In the genomic region with DNA sequence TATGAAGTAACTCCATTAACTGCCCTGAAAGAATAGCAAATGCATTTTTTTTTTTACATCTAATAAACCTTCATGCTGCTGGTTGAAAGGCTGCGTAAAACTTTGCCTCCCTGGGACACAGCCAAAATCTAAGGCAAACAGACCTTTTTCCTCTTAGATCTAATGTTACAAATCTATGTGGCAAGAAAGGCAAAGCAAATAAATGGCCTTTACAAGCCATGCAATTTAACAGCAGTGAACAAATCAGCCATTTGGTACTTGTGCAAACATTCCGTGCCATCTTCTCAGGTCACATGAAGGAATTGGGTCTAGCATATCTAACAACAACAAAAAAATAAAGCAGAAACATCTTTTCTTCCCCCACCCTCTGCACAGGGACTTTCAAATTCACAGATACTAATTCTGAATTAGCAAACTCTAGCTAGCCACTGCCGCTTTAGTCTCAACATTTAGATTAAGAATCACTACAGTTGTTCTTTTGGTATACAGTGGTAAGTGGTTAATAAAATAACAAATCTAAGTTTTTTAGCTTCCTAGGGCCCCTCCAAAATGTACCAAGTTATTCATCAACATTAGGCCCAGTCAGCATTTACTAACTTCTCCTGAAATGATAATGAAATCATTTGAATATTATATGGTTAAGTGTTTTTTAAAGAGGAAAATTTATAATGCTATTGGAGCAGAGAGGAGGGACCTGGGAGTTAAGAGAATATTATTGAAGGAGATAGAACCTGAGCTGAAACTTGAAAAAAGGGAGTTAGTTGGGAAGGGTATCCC, we compare ENCODE assay signal across 24 cellular contexts.
A peak's percentile ranks its signal among the peaks of the same experiment; 100 is the strongest.
DNase-seq lines count a peak whose midpoint lies in the region; ATAC-seq and TF ChIP-seq lines count a peak whose summit lies in the region.
"Had no signal": no experiment of that assay in that cellular context is flagged by ENCODE, and none has a peak within 500 bp of the region (broad histone marks: within the 10 kb centered on the region; RNA-seq: fewer than 3 reads in every experiment).

No MANE protein-coding gene starts in this region.

- 35 to 52% methylated on average over 3 of the region's 3 CpGs for WGBS in aorta, 2 donors

- H3K4me3 ChIP-seq in LNCaP clone FGC (ENCODE audit: low read depth, low read length) (no peak overlapping the region), PC-9 (no peak overlapping the region), aorta (ENCODE audit: low read length in 2 of 2) (no peak overlapping the region)
- H3K4me3 ChIP-seq: BLaER1, lower lobe of right lung, ovary, Peyer's patch, SJCRH30, spleen had no signal

- no peaks in the 10 kb centered on the region for H3K79me2 ChIP-seq in PC-9 (ENCODE audit: low read depth)

- H3K9me2 ChIP-seq in PC-9 (ENCODE audit: insufficient read depth), result no peaks in the 10 kb centered on the region

- BruUV-seq in PC-9 (replicated peaks; lab: Mats Ljungman, UMichigan), result no TSS peak

- H3K9me3 ChIP-seq in PC-9 (ENCODE audit: insufficient read depth, low read depth) (no peaks in the 10 kb centered on the region), aorta (ENCODE audit: control insufficient read depth, low read length) (no peaks in the 10 kb centered on the region)
- H3K9me3 ChIP-seq: Caco-2, lower lobe of right lung, ovary, Peyer's patch, SJCRH30 had no signal

- TF ChIP-seq CTCF in LNCaP clone FGC (IDR thresholded peaks at IDR 0.05; ENCODE audit: control insufficient read depth, extremely low read depth, insufficient read depth), result no peak
- no peak for TF ChIP-seq CTCF in PC-9 (conservative IDR thresholded peaks at IDR 0.05)

- DNase-seq in COLO668 (lab: John Stamatoyannopoulos, UW; ENCODE audit: unreplicated experiment) (peak; percentile 5), LNCaP clone FGC (ENCODE audit: low read depth) (peak; percentile 94), NCI-H69 (lab: John Stamatoyannopoulos, UW) (peak; percentile 87), left colon (peak; percentile 12 to 29), KBM-7 (no peak), PC-9 (no peak), aorta (no peak)
- DNase-seq: activated CD4-positive, alpha-beta T cell treated with anti-CD3 and anti-CD28 coated beads, Interleukin-2, amount 50 U/mL, for 1 hour; activated T-cell treated with anti-CD3 and anti-CD28 coated beads, Interleukin-2, amount 50 U/mL, for 4 hours; Caco-2; HCEC 1CT; lower lobe of right lung; natural killer cell; NCI-H187; NCI-H446; ovary; Peyer's patch; SJCRH30; spleen; substantia nigra had no signal

- H2AFZ ChIP-seq in PC-9, result no peak overlapping the region

- intact Hi-C loops in left colon (cut with DNase I, micrococcal nuclease), result no loop called here
- intact Hi-C loops in PC-9 (cut with micrococcal nuclease; ENCODE audit: unreplicated experiment), result no loop called here
- intact Hi-C loops in aorta (cut with DNase I), result no loop called here

- ATAC-seq in left colon (peak; percentile 78), HG03457 (IDR thresholded peaks at IDR 0.05; ENCODE audit: unreplicated experiment) (no peak), aorta (ENCODE audit: low FRiP score) (no peak)
- ATAC-seq: activated T-cell treated with anti-CD3 and anti-CD28 coated beads, Interleukin-2, amount 50 U/mL, for 4 hours; lower lobe of right lung; natural killer cell; WTC11 had no signal

- CTCF ChIA-PET in PC-9 (lab: Charles Lee), result no interaction called here

- H3K27me3 ChIP-seq in PC-9 (ENCODE audit: insufficient read depth, low read depth), result no peaks in the 10 kb centered on the region
- no peaks in the 10 kb centered on the region for H3K27me3 ChIP-seq in aorta (ENCODE audit: control insufficient read depth in 1 of 2, insufficient read depth in 2 of 2, low read length in 1 of 2)
- H3K27me3 ChIP-seq: ovary, Peyer's patch, SJCRH30, spleen had no signal

- in situ Hi-C loops in KBM-7 (cut with MboI; ENCODE audit: low pct_unique_long_range_greater_than_20kb, low sequenced_read_pairs), result no loop called here

- no peak overlapping the region for H3K4me2 ChIP-seq in PC-9
- H3K4me2 ChIP-seq: BLaER1, KMS-11 had no signal

- H3F3A ChIP-seq in PC-9 (ENCODE audit: insufficient read depth, low read depth), result no peaks in the 10 kb centered on the region

- POLR2A ChIA-PET in PC-9 (lab: Charles Lee; ENCODE audit: unreplicated experiment), result no interaction called here

- H3K36me3 ChIP-seq in PC-9 (ENCODE audit: low read depth) (no peaks in the 10 kb centered on the region), aorta (ENCODE audit: control insufficient read depth in 1 of 2, insufficient read depth in 2 of 2, low read length in 1 of 2) (no peaks in the 10 kb centered on the region)
- H3K36me3 ChIP-seq: BLaER1, lower lobe of right lung, ovary, Peyer's patch, SJCRH30, spleen had no signal

- no peaks in the 10 kb centered on the region for H4K20me1 ChIP-seq in PC-9 (ENCODE audit: insufficient read depth)
- H4K20me1 ChIP-seq: BLaER1 had no signal

- no peaks in the 10 kb centered on the region for H3K4me1 ChIP-seq in PC-9 (replicated peaks; ENCODE audit: insufficient read depth)
- H3K4me1 ChIP-seq in aorta (ENCODE audit: control insufficient read depth in 1 of 2, insufficient read depth in 2 of 2, low read length in 2 of 2), result no peaks in the 10 kb centered on the region
- H3K4me1 ChIP-seq: Caco-2, lower lobe of right lung, Peyer's patch, SJCRH30, spleen had no signal

- H3K27ac ChIP-seq in PC-9 (no peak overlapping the region), aorta (ENCODE audit: low read depth in 1 of 2, low read length in 2 of 2) (no peak overlapping the region)
- H3K27ac ChIP-seq: BLaER1, KMS-11, lower lobe of right lung, ovary, Peyer's patch, SJCRH30, spleen had no signal

Comparison
In these comparisons a context has a peak if more than half of its experiments do, and no peak if none do; other contexts are left out.
1. DNase-seq: peak in COLO668 (single experiment), LNCaP clone FGC (single experiment), NCI-H69 (single experiment) and left colon (2 of 2); none in KBM-7 (single experiment), PC-9 (0 of 2) and aorta (0 of 2).